Comparison of ENCODE assay signal across 1 cellular context in genomic region chr4:129929052-129929451, GRCh38.
TF ChIP-seq lines count a peak whose summit lies in the region.

No MANE protein-coding gene starts in this region.

TF ChIP-seq in GM23338, 12 proteins besides CTCF, POLR2A, EP300 and RAD21 (continued from another document):
- no peak for TF ChIP-seq ZNF462 (CRISPR knock-in tag; IDR thresholded peaks at IDR 0.05)
- TF ChIP-seq NANOG (IDR thresholded peaks at IDR 0.05; ENCODE audit: borderline replicate concordance), result no peak
- TF ChIP-seq CREB1 (CRISPR knock-in tag; IDR thresholded peaks at IDR 0.05; ENCODE audit: low read depth), result no peak
- TF ChIP-seq ETS1 (IDR thresholded peaks at IDR 0.05), result no peak
